ENCODE assay signal across 14 cellular contexts in the genomic region with DNA sequence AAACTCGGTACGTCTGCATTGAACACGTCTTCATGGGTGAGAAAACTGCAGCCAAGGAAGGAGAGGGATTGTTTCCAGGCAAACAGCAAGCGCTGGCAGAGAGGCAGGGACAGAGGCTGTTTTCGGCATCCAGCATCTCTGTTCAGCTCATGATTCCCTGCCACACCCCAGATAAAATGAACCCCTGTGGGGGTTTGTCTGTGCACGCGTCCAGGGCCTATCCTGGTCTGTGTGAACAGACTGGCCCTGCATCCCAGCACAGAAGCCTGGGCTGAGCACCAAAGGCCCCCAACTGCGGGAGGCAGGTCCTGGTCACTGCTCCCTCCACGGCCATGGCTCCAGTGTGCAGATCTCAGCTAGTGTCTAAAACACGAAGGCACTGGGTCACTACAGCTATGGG.
"Had no signal": no experiment of that assay in that cellular context is flagged by ENCODE, and none has a peak within 500 bp of the region (broad histone marks: within the 10 kb centered on the region; RNA-seq: fewer than 3 reads in every experiment).

No MANE protein-coding gene starts in this region.

- ATAC-seq: activated CD4-positive, alpha-beta T cell treated with anti-CD3 and anti-CD28 coated beads for 36 hours; activated CD8-positive, alpha-beta T cell treated with anti-CD3 and anti-CD28 coated beads, Interleukin-2, amount 10 ng/mL, durations not matched to agents 7 days and 5 days; activated naive CD8-positive, alpha-beta T cell treated with anti-CD3 and anti-CD28 coated beads, Interleukin-2, amount 50 U/mL, for 24 hours; psoas muscle; T-cell had no signal

- DNase-seq: activated CD4-positive, alpha-beta T cell treated with anti-CD3 and anti-CD28 coated beads for 36 hours; activated CD8-positive, alpha-beta memory T cell treated with anti-CD3 and anti-CD28 coated beads, Interleukin-2, amount 50 U/mL, for 48 hours; activated CD8-positive, alpha-beta T cell treated with anti-CD3 and anti-CD28 coated beads, Interleukin-2, amount 10 ng/mL, durations not matched to agents 7 days and 5 days; activated naive CD4-positive, alpha-beta T cell; activated naive CD8-positive, alpha-beta T cell treated with anti-CD3 and anti-CD28 coated beads, Interleukin-2, amount 50 U/mL, for 24 hours; erythroblast; psoas muscle; stimulated activated CD4-positive, alpha-beta T cell treated with anti-CD3 and anti-CD28 coated beads, Interleukin-2, amount 100 ng/mL, for 48 hours; stimulated activated naive CD4-positive, alpha-beta T cell treated with Interleukin-2 at 50 U/mL for 16 hours; T-cell; WERI-Rb-1 had no signal

- H3K4me3 Mint-ChIP-seq: activated CD4-positive, alpha-beta T cell treated with anti-CD3 and anti-CD28 coated beads for 36 hours; activated CD8-positive, alpha-beta T cell treated with anti-CD3 and anti-CD28 coated beads, Interleukin-2, amount 10 ng/mL, durations not matched to agents 7 days and 5 days; activated naive CD8-positive, alpha-beta T cell treated with anti-CD3 and anti-CD28 coated beads, Interleukin-2, amount 50 U/mL, for 24 hours; dendritic cell treated with granulocyte-macrophage colony-stimulating factor and Interleukin-4, amounts not matched to agents 40 ng/mL and 50 ng/mL, for 4 days; T-cell; type B pancreatic cell had no signal

- H3K27ac ChIP-seq: cardiac muscle cell, psoas muscle, WERI-Rb-1 had no signal

- H3K4me1 Mint-ChIP-seq: activated CD4-positive, alpha-beta T cell treated with anti-CD3 and anti-CD28 coated beads for 36 hours; activated naive CD8-positive, alpha-beta T cell treated with anti-CD3 and anti-CD28 coated beads, Interleukin-2, amount 50 U/mL, for 24 hours had no signal

- H3K27ac Mint-ChIP-seq: activated CD4-positive, alpha-beta T cell treated with anti-CD3 and anti-CD28 coated beads for 36 hours; activated CD8-positive, alpha-beta T cell treated with anti-CD3 and anti-CD28 coated beads, Interleukin-2, amount 10 ng/mL, durations not matched to agents 7 days and 5 days; activated naive CD8-positive, alpha-beta T cell treated with anti-CD3 and anti-CD28 coated beads, Interleukin-2, amount 50 U/mL, for 24 hours; dendritic cell treated with granulocyte-macrophage colony-stimulating factor and Interleukin-4, amounts not matched to agents 40 ng/mL and 50 ng/mL, for 4 days; T-cell; type B pancreatic cell had no signal

- H3K36me3 ChIP-seq: cardiac muscle cell, WERI-Rb-1 had no signal

- H3K36me3 Mint-ChIP-seq: T-cell, type B pancreatic cell had no signal

- H3K4me3 ChIP-seq: cardiac muscle cell, psoas muscle had no signal

- H3K27me3 ChIP-seq: cardiac muscle cell had no signal

- H3K4me1 ChIP-seq: psoas muscle had no signal
